Comparison of ENCODE assay signal across 7 cellular contexts in the genomic region with DNA sequence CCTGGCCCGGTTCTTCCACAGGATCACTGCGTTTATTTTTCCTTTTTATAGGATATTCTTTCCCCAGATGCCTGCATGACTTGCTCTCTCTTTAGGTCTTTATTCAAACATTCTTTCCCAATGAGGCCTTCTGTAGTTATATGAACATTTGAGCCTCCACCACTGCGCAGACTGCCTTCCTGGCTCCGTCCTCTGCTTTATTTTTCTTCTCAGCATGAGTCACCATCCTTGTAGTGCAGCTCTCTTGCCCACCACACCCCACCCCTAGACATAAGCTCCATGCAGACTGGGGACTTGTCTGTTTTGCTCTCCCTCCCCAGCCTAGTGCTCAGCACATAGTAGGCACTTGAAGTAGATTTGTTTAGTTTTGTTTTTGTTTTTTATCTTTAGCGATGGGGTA. TPM values are rescaled to one million over a fixed set of nuclear protein-coding genes. Genes with fewer than 3 reads are reported as not detected.
DNase-seq lines count a peak whose midpoint lies in the region; ATAC-seq, FAIRE-seq and TF ChIP-seq lines count a peak whose summit lies in the region.
"Not testable (repeated sequence)": the region's sequence is repeated elsewhere in the genome, so short reads cannot be mapped to it uniquely, and the experiment has no call there.

No MANE protein-coding gene starts in this region.

- not testable (repeated sequence) for H3K79me2 ChIP-seq in astrocyte (ENCODE audit: insufficient read depth, low read length)

- H4K5ac ChIP-seq in IMR-90 (ENCODE audit: low read depth, low read length): not testable (repeated sequence)

- not testable (repeated sequence) for H2BK15ac ChIP-seq in IMR-90 (ENCODE audit: low read depth, low read length)

- not testable (repeated sequence) for DNase-seq in H54 (ENCODE audit: insufficient read length, low spot score); IMR-90; Panc1 (ENCODE audit: low read depth, low spot score); astrocyte (ENCODE audit: low read depth); psoas muscle; urothelium cell line (ENCODE audit: low spot score)

- intact Hi-C loops in IMR-90 (cut with micrococcal nuclease); Panc1 (cut with micrococcal nuclease; ENCODE audit: unreplicated experiment); psoas muscle (cut with DNase I): not testable (repeated sequence)

- not testable (repeated sequence) for H3K23ac ChIP-seq in IMR-90 (ENCODE audit: low read depth, low read length)

- H3K36me3 Mint-ChIP-seq in astrocyte (ENCODE audit: low read depth, unreplicated experiment): not testable (repeated sequence)

- not testable (repeated sequence) for H3K4me3 Mint-ChIP-seq in astrocyte (ENCODE audit: unreplicated experiment)

- TF ChIP-seq CTCF in IMR-90 (conservative IDR thresholded peaks at IDR 0.05; ENCODE audit: low read depth, low read length); Panc1 (IDR thresholded peaks at IDR 0.05); astrocyte (IDR thresholded peaks at IDR 0.05; ENCODE audit: insufficient read depth, low read depth, low read length); psoas muscle (IDR thresholded peaks at IDR 0.05): not testable (repeated sequence)

- not testable (repeated sequence) for H2AK5ac ChIP-seq in IMR-90 (ENCODE audit: low read depth, low read length)

- H3K9me1 ChIP-seq in IMR-90 (ENCODE audit: insufficient read depth, low read length): not testable (repeated sequence)

- not testable (repeated sequence) for BruUV-seq in IMR-90 (replicated peaks; lab: Mats Ljungman, UMichigan); Panc1 (replicated peaks; lab: Mats Ljungman, UMichigan)

- POLR2A ChIA-PET in IMR-90 (lab: Charles Lee; ENCODE audit: unreplicated experiment); Panc1 (lab: Charles Lee): not testable (repeated sequence)

- not testable (repeated sequence) for H3K4me1 ChIP-seq in IMR-90 (ENCODE audit: control insufficient read depth, insufficient read depth, low read length); Panc1 (ENCODE audit: control insufficient read depth, insufficient read depth, low read length); astrocyte (ENCODE audit: insufficient read depth, low read length); psoas muscle

- H2BK120ac ChIP-seq in IMR-90 (ENCODE audit: low read depth, low read length): not testable (repeated sequence)

- ATAC-seq in IMR-90 (ENCODE audit: low read depth) (peak; percentile 96), Panc1 (peak; percentile 74), psoas muscle (peak in 3 of 4 donors; percentile 22 to 44 (median 28))

- H2BK5ac ChIP-seq in IMR-90 (ENCODE audit: low read depth, low read length, poor library complexity, severe bottlenecking): not testable (repeated sequence)

- H3K9ac ChIP-seq in IMR-90 (ENCODE audit: low read depth, low read length); astrocyte (ENCODE audit: low read length): not testable (repeated sequence)

- FAIRE-seq in A204.1 (lab: Jason Lieb, UNC) (peak; percentile 32), H54 (lab: Jason Lieb, UNC) (peak; percentile 66), astrocyte (lab: Jason Lieb, UNC) (peak; percentile 98), urothelium cell line (lab: Jason Lieb, UNC) (peak; percentile 56)

- not testable (repeated sequence) for H3K56ac ChIP-seq in IMR-90 (ENCODE audit: extremely low read depth, insufficient read depth, low read length)

- TF ChIP-seq RAD21 in IMR-90 (IDR thresholded peaks at IDR 0.05; ENCODE audit: low read length): not testable (repeated sequence)

- H3K27me3 Mint-ChIP-seq in astrocyte (ENCODE audit: low read depth, unreplicated experiment): not testable (repeated sequence)

- not testable (repeated sequence) for H3K36me3 ChIP-seq in IMR-90 (ENCODE audit: control insufficient read depth, insufficient read depth, low read length); Panc1 (ENCODE audit: control insufficient read depth, insufficient read depth, low read length); astrocyte (ENCODE audit: insufficient read depth, low read length); psoas muscle (ENCODE audit: insufficient read depth in 1 of 2, low read depth in 1 of 2)

- not testable (repeated sequence) for H3K27ac ChIP-seq in IMR-90 (ENCODE audit: insufficient read depth, low read length); Panc1 (ENCODE audit: low read length); astrocyte (ENCODE audit: low read depth, low read length); psoas muscle

- not testable (repeated sequence) for H3K27me3 ChIP-seq in IMR-90 (ENCODE audit: control insufficient read depth, insufficient read depth, low read length); Panc1 (ENCODE audit: control insufficient read depth, insufficient read depth, low read length); astrocyte (ENCODE audit: insufficient read depth, low read length); psoas muscle (ENCODE audit: insufficient read depth in 3 of 3, low read length in 2 of 3)

- CTCF ChIA-PET in IMR-90 (lab: Yijun Ruan, JAX); Panc1 (lab: Charles Lee): not testable (repeated sequence)

- H3K9me3 ChIP-seq in IMR-90 (ENCODE audit: control insufficient read depth, insufficient read depth, low read length); Panc1 (ENCODE audit: control insufficient read depth, insufficient read depth, low read depth, low read length); astrocyte (ENCODE audit: insufficient read depth, low read depth, low read length); psoas muscle: not testable (repeated sequence)

- not testable (repeated sequence) for H3K9me3 Mint-ChIP-seq in astrocyte (ENCODE audit: unreplicated experiment)

- H3K79me1 ChIP-seq in IMR-90 (ENCODE audit: low read depth in 1 of 2, low read length in 2 of 2): not testable (repeated sequence)

- not testable (repeated sequence) for H3K4ac ChIP-seq in IMR-90 (ENCODE audit: low read depth, low read length)

- not testable (repeated sequence) for H3K14ac ChIP-seq in IMR-90 (replicated peaks; ENCODE audit: low read depth, low read length)

- WGBS in IMR-90 (ENCODE audit: extremely low coverage in 2 of 2, insufficient read length in 1 of 2), 2 experiments: no CpG with 5 or more reads among the region's 5 CpGs
- no CpG with 5 or more reads among the region's 5 CpGs for WGBS in psoas muscle, 3 donors

- in situ Hi-C loops in IMR-90 (cut with MboI; ENCODE audit: low sequenced_read_pairs); Panc1 (cut with HindIII; ENCODE audit: low pct_unique_long_range_greater_than_20kb, low sequenced_read_pairs): not testable (repeated sequence)

- not testable (repeated sequence) for H4K91ac ChIP-seq in IMR-90 (ENCODE audit: insufficient read depth, low read depth, low read length)

- dilution Hi-C loops in IMR-90 (cut with HindIII; ENCODE audit: low sequenced_read_pairs, unreplicated experiment): not testable (repeated sequence)

- not testable (repeated sequence) for H3K18ac ChIP-seq in IMR-90 (ENCODE audit: low read depth, low read length)

- H2AK9ac ChIP-seq in IMR-90 (replicated peaks; ENCODE audit: low read depth, low read length, poor library complexity): not testable (repeated sequence)

- H3K4me3 ChIP-seq in IMR-90 (ENCODE audit: insufficient read depth, low read depth, low read length); Panc1 (ENCODE audit: low read depth in 2 of 2, low read length in 2 of 2); astrocyte (ENCODE audit: insufficient read depth, low read depth, low read length); psoas muscle: not testable (repeated sequence)

- not testable (repeated sequence) for TF ChIP-seq POLR2A in H54 (IDR thresholded peaks at IDR 0.05; ENCODE audit: low read depth, low read length); IMR-90 (IDR thresholded peaks at IDR 0.05; ENCODE audit: low read depth, low read length)

- not testable (repeated sequence) for H3K4me1 Mint-ChIP-seq in astrocyte (ENCODE audit: low read depth, unreplicated experiment)

- H4K20me1 ChIP-seq in IMR-90 (ENCODE audit: insufficient read depth, low read length); astrocyte (ENCODE audit: insufficient read depth, low read length): not testable (repeated sequence)

- H3K27ac Mint-ChIP-seq in astrocyte (ENCODE audit: unreplicated experiment): not testable (repeated sequence)

- H4K8ac ChIP-seq in IMR-90 (ENCODE audit: low read depth in 2 of 2, low read length in 2 of 2): not testable (repeated sequence)

- H3K4me2 ChIP-seq in IMR-90 (ENCODE audit: low read depth, low read length); astrocyte (ENCODE audit: low read length): not testable (repeated sequence)

- not testable (repeated sequence) for H2BK20ac ChIP-seq in IMR-90 (ENCODE audit: low read depth, low read length)

- not testable (repeated sequence) for H2AFZ ChIP-seq in IMR-90 (replicated peaks; ENCODE audit: low read length, poor library complexity); astrocyte (ENCODE audit: low read depth, low read length)

RNA-seq across cellular contexts. Expression of gene EIF3C, which starts 20.0 kb away (rescaled TPM):
- total RNA-seq in IMR-90 (2012; rRNA removed) (132 and 184 TPM in 2 replicates), Panc1 (2021; ENCODE audit: unreplicated experiment) (526 TPM), astrocyte (880 and 953 TPM in 2 replicates), psoas muscle (100 to 1,000 TPM; 434 to 640 (median 556) TPM)
- polyA plus RNA-seq in IMR-90 (2012; rRNA removed) (260 and 325 TPM in 2 replicates), psoas muscle (100 to 1,000 TPM; 344 to 676 (median 345) TPM)
- polyA plus RNA-seq in IMR-90 (2012; cell fraction: cytosol; rRNA removed): 212 and 251 TPM in 2 replicates
- 201 and 309 TPM in 2 replicates for polyA plus RNA-seq in IMR-90 (2012; cell fraction: nucleus; rRNA removed; ENCODE audit: low replicate concordance)
- polyA plus RNA-seq in Panc1 (2012; ENCODE audit: insufficient read length): 457 TPM

RNA-seq across cellular contexts. Expression of gene NPIPB9, which starts 20.3 kb away (rescaled TPM):
- 0.56 TPM in 1 of 2 replicates, not detected in the other for total RNA-seq in IMR-90 (2012; rRNA removed)
- polyA plus RNA-seq in IMR-90 (2012; rRNA removed): 0.11 and 0.15 TPM in 2 replicates
- 0.02 TPM in 1 of 2 replicates, not detected in the other for polyA plus RNA-seq in IMR-90 (2012; cell fraction: cytosol; rRNA removed)
- 0.24 and 1.2 TPM in 2 replicates for polyA plus RNA-seq in IMR-90 (2012; cell fraction: nucleus; rRNA removed; ENCODE audit: low replicate concordance)
- total RNA-seq in Panc1 (2021; ENCODE audit: unreplicated experiment): 0.90 TPM
- 0.55 TPM for polyA plus RNA-seq in Panc1 (2012; ENCODE audit: insufficient read length)
- 0.86 and 2.3 TPM in 2 replicates for total RNA-seq in astrocyte
- 1 to 10 TPM in 1 of 4 donors, under 1 TPM in 1, not detected in 2; 0.62 to 1.2 TPM for total RNA-seq in psoas muscle
- polyA plus RNA-seq in psoas muscle: under 1 TPM in 2 of 3 donors, not detected in 1; 0.12 to 0.39 TPM

Comparison
In these comparisons a context has a peak if more than half of its experiments do, and no peak if none do; other contexts are left out.
1. ATAC-seq: peak in every context shown above with its lines; median percentile 96 in IMR-90; 74 in Panc1; 28 in psoas muscle.